29 cellular contexts compared by ENCODE assay signal in genomic region chr1:208866351-208866750, GRCh38.
"Had no signal": no experiment of that assay in that cellular context is flagged by ENCODE, and none has a peak within 500 bp of the region (broad histone marks: within the 10 kb centered on the region; RNA-seq: fewer than 3 reads in every experiment).

No MANE protein-coding gene starts in this region.

- H3K4me1 Mint-ChIP-seq: naive thymus-derived CD8-positive, alpha-beta T cell; stimulated activated naive CD8-positive, alpha-beta T cell treated with anti-CD3 and anti-CD28 coated beads, Interleukin-15, amount 100 ng/mL, for 72 hours had no signal

- H3K9me3 Mint-ChIP-seq: stimulated activated naive CD8-positive, alpha-beta T cell treated with anti-CD3 and anti-CD28 coated beads, Interleukin-15, amount 100 ng/mL, for 72 hours had no signal

- H3K4me3 Mint-ChIP-seq: naive thymus-derived CD8-positive, alpha-beta T cell; stimulated activated naive CD8-positive, alpha-beta T cell treated with anti-CD3 and anti-CD28 coated beads, Interleukin-15, amount 100 ng/mL, for 72 hours had no signal

- H3K4me1 ChIP-seq: esophagus muscularis mucosa, heart right ventricle, left lung, psoas muscle, sigmoid colon, thyroid gland had no signal

- H3K9me3 ChIP-seq: ovary, psoas muscle, sigmoid colon, thyroid gland had no signal

- H3K4me3 ChIP-seq: coronary artery, esophagus muscularis mucosa, heart right ventricle, left lung, ovary, psoas muscle, sigmoid colon, skin epidermis, thyroid gland had no signal

- H3K27me3 Mint-ChIP-seq: stimulated activated naive CD8-positive, alpha-beta T cell treated with anti-CD3 and anti-CD28 coated beads, Interleukin-15, amount 100 ng/mL, for 72 hours had no signal

- DNase-seq: dermis blood vessel endothelial cell; effector memory CD4-positive, alpha-beta T cell; foreskin melanocyte; glutamatergic neuron; heart right ventricle; hippocampal formation; left cardiac atrium; left lung; mammary epithelial cell; mesendoderm; midbrain; naive thymus-derived CD8-positive, alpha-beta T cell; occipital lobe; ovary; posterior cingulate gyrus; psoas muscle; right cardiac atrium; sigmoid colon; stimulated activated CD4-positive, alpha-beta T cell treated with anti-CD3 and anti-CD28 coated beads, Interleukin-15, amount 100 ng/mL, for 24 hours; stimulated activated CD4-positive, alpha-beta T cell treated with anti-CD3 and anti-CD28 coated beads, Interleukin-2, amount 100 ng/mL, for 48 hours; stimulated activated naive CD4-positive, alpha-beta T cell; stimulated activated naive CD8-positive, alpha-beta T cell treated with anti-CD3 and anti-CD28 coated beads, Interleukin-15, amount 100 ng/mL, for 72 hours; thyroid gland; trophoblast cell had no signal

- ATAC-seq: heart right ventricle; left cardiac atrium; left lung; naive thymus-derived CD8-positive, alpha-beta T cell; psoas muscle; right cardiac atrium; stimulated activated naive CD8-positive, alpha-beta T cell treated with anti-CD3 and anti-CD28 coated beads, Interleukin-15, amount 100 ng/mL, for 72 hours had no signal

- H3K36me3 ChIP-seq: esophagus muscularis mucosa, heart right ventricle, left lung, ovary, sigmoid colon, thyroid gland had no signal

- H3K27ac Mint-ChIP-seq: naive thymus-derived CD8-positive, alpha-beta T cell; stimulated activated naive CD8-positive, alpha-beta T cell treated with anti-CD3 and anti-CD28 coated beads, Interleukin-15, amount 100 ng/mL, for 72 hours had no signal

- H3K36me3 Mint-ChIP-seq: naive thymus-derived CD8-positive, alpha-beta T cell had no signal

- FAIRE-seq: endothelial cell of umbilical vein, islet of Langerhans had no signal

- H3K27ac ChIP-seq: coronary artery, esophagus muscularis mucosa, heart right ventricle, left lung, ovary, psoas muscle, sigmoid colon, skin epidermis, thyroid gland had no signal

- H3K27me3 ChIP-seq: esophagus muscularis mucosa, heart right ventricle, left lung, ovary, sigmoid colon, thyroid gland had no signal
